Comparison of ENCODE assay signal across 11 cellular contexts in the genomic region with DNA sequence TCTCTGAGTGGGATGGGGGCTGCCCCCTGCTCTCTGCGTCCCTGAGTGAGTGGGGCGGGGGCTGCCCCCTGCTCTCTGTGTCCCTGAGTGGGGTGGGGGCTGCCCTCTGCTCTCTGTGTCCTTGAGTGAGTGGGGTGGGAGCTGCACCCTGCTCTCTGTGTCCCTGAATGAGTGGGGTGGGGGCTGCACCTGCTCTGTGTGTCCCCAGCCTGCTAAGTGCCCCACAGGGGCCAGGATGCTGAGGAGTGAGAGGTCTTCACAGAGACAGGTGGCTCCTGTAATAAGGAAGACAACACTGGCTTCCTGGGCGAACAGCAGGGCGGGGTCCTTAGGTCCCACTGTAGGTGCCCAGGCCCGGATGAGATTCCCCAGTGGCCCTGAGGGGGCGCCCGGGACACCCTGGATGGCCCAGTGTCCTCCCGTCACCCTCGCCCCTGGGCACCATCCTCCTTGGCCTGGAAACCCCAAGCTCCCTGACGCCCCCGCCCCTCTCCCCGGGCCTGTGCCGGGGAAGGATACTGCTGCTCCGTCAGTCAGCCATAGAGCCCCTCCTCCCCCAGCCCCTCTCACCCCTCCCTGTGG. TPM values are rescaled to one million over a fixed set of nuclear protein-coding genes. Genes with fewer than 3 reads are reported as not detected.
DNase-seq lines count a peak whose midpoint lies in the region; ATAC-seq and TF ChIP-seq lines count a peak whose summit lies in the region.
"Had no signal": no experiment of that assay in that cellular context is flagged by ENCODE, and none has a peak within 500 bp of the region (broad histone marks: within the 10 kb centered on the region; RNA-seq: fewer than 3 reads in every experiment).

No MANE protein-coding gene starts in this region.

- POLR2A ChIA-PET in WTC11 (lab: Charles Lee): no interaction called here

- no peaks in the 10 kb centered on the region for H3K36me3 ChIP-seq in H7 (replicated peaks; ENCODE audit: control insufficient read depth, insufficient read depth, low read length)

- no peaks in the 10 kb centered on the region for H3K27me3 Mint-ChIP-seq in WTC11 (ENCODE audit: low read depth)
- H3K27me3 Mint-ChIP-seq in neural crest cell (ENCODE audit: low read depth): no peaks in the 10 kb centered on the region

- TF ChIP-seq POLR2A in GM18505 (IDR thresholded peaks at IDR 0.05; ENCODE audit: borderline replicate concordance, extremely low read depth, insufficient read depth, insufficient read length): no peak

- H3K36me3 Mint-ChIP-seq in WTC11: no peaks in the 10 kb centered on the region
- H3K36me3 Mint-ChIP-seq in neural crest cell (ENCODE audit: low read depth): no peaks in the 10 kb centered on the region
- H3K36me3 Mint-ChIP-seq: T-cell had no signal

- ATAC-seq in WTC11 (peak; percentile 10; the same call in 1 of the 2 replicates), GM19463 (IDR thresholded peaks at IDR 0.05; ENCODE audit: unreplicated experiment) (no peak), GM18505 (IDR thresholded peaks at IDR 0.05; ENCODE audit: unreplicated experiment) (no peak)
- ATAC-seq: T-cell had no signal

- CTCF ChIA-PET in WTC11 (lab: Charles Lee): interaction anchor here (0.6 to 2.9 kb wide), 19 partner anchors 10 to 264 kb away, joined by 3 to 30 read pairs (median 5); a partner anchor contains a TSS

- TF ChIP-seq CTCF in WTC11 (IDR thresholded peaks at IDR 0.05) (no peak; the same call in 1 of the 2 replicates), neural crest cell (conservative IDR thresholded peaks at IDR 0.05) (no peak)

- DNase-seq in DMS 273 (lab: John Stamatoyannopoulos, UW; ENCODE audit: unreplicated experiment) (peak; percentile 45), DMS 273 treated with DMSO at 0.1 percent for 48 hours (lab: John Stamatoyannopoulos, UW) (no peak), H7 (peak; percentile 83), WTC11 (ENCODE audit: low spot score) (no peak), neural crest cell (ENCODE audit: low read depth, low spot score) (peak; percentile 23)
- no peak for DNase-seq in stimulated activated naive CD4-positive, alpha-beta T cell (lab: John Stamatoyannopoulos, UW)
- DNase-seq: stimulated activated CD4-positive, alpha-beta T cell treated with anti-CD3 and anti-CD28 coated beads, Interleukin-12 subunit alpha, Interleukin-12 subunit beta, amount 100 ng/mL, for 4 hours; stimulated activated CD8-positive, alpha-beta memory T cell treated with anti-CD3 and anti-CD28 coated beads, Interleukin-4, amount 100 ng/mL, for 48 hours had no signal

- H3K27ac Mint-ChIP-seq in WTC11: no peak overlapping the region
- H3K27ac Mint-ChIP-seq in neural crest cell (ENCODE audit: unreplicated experiment): peak overlapping the region; percentile 84
- H3K27ac Mint-ChIP-seq: T-cell had no signal

- H3K4me3 Mint-ChIP-seq in WTC11: no peak overlapping the region
- no peak overlapping the region for H3K4me3 Mint-ChIP-seq in neural crest cell
- H3K4me3 Mint-ChIP-seq: T-cell had no signal

- no peaks in the 10 kb centered on the region for H3K9me3 Mint-ChIP-seq in WTC11
- H3K9me3 Mint-ChIP-seq in neural crest cell: no peaks in the 10 kb centered on the region
- H3K9me3 Mint-ChIP-seq: T-cell had no signal

- H3K4me1 Mint-ChIP-seq in WTC11 (peaks cover 7% of the 10 kb centered on the region), neural crest cell (peaks cover 28% of the 10 kb centered on the region)

- H3K4me3 ChIP-seq in H7 (ENCODE audit: insufficient read depth, low read depth, low read length): no peak overlapping the region

- H3K27me3 ChIP-seq in H7 (ENCODE audit: control insufficient read depth, insufficient read depth, low read length): no peaks in the 10 kb centered on the region

TF ChIP-seq in WTC11, 78 proteins besides CTCF, POLR2A, EP300 and RAD21:
- TF ChIP-seq, protein P1, sequence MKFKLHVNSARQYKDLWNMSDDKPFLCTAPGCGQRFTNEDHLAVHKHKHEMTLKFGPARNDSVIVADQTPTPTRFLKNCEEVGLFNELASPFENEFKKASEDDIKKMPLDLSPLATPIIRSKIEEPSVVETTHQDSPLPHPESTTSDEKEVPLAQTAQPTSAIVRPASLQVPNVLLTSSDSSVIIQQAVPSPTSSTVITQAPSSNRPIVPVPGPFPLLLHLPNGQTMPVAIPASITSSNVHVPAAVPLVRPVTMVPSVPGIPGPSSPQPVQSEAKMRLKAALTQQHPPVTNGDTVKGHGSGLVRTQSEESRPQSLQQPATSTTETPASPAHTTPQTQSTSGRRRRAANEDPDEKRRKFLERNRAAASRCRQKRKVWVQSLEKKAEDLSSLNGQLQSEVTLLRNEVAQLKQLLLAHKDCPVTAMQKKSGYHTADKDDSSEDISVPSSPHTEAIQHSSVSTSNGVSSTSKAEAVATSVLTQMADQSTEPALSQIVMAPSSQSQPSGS (CRISPR knock-in tag; IDR thresholded peaks at IDR 0.05; ENCODE audit: borderline replicate concordance, low read depth): no peak

RNA-seq across cellular contexts. Expression of a gene that starts 3.8 kb away (rescaled TPM):
- total RNA-seq in H7 (2014; rRNA removed; shearing (Covaris generic)): not detected in 2 replicates
- total RNA-seq in WTC11 (2021) (not detected in 3 replicates), neural crest cell (8.2 and 8.6 TPM in 2 replicates)

RNA-seq across cellular contexts. Expression of a gene that starts 23.1 kb away (rescaled TPM):
- total RNA-seq in H7 (2014; rRNA removed; shearing (Covaris generic)): 15.6 and 16.6 TPM in 2 replicates
- 72.3 to 79.7 TPM (median 77.6 TPM) in 3 replicates for total RNA-seq in WTC11 (2021)
- total RNA-seq in neural crest cell: 82.1 and 98.9 TPM in 2 replicates

RNA-seq across cellular contexts. Expression of a gene that starts 37.7 kb away (rescaled TPM):
- total RNA-seq in H7 (2014; rRNA removed; shearing (Covaris generic)): 78.5 and 88.6 TPM in 2 replicates
- total RNA-seq in WTC11 (2021): 52.0 to 68.6 TPM (median 53.7 TPM) in 3 replicates
- total RNA-seq in neural crest cell: 75.1 and 77.7 TPM in 2 replicates

RNA-seq across cellular contexts. Expression of a gene that starts 38.8 kb away (rescaled TPM):
- 564 and 664 TPM in 2 replicates for total RNA-seq in H7 (2014; rRNA removed; shearing (Covaris generic))
- total RNA-seq in WTC11 (2021) (379 to 443 TPM (median 400 TPM) in 3 replicates), neural crest cell (469 and 489 TPM in 2 replicates)

Comparison
In these comparisons a context has a peak if more than half of its experiments do, and no peak if none do; other contexts are left out.
1. DNase-seq: peak in DMS 273 (single experiment), H7 (single experiment) and neural crest cell (single experiment); none in DMS 273 treated with DMSO at 0.1 percent for 48 hours (single experiment), WTC11 (single experiment) and stimulated activated naive CD4-positive, alpha-beta T cell (0 of 6).